ENCODE assay signal across 23 cellular contexts in genomic region chr10:60537697-60538096, GRCh38.
DNase-seq lines count a peak whose midpoint lies in the region; ATAC-seq, FAIRE-seq and TF ChIP-seq lines count a peak whose summit lies in the region.
"Had no signal": no experiment of that assay in that cellular context is flagged by ENCODE, and none has a peak within 500 bp of the region (broad histone marks: within the 10 kb centered on the region; RNA-seq: fewer than 3 reads in every experiment).

No MANE protein-coding gene starts in this region.

- peaks cover 12% of the 10 kb centered on the region for H3K9me3 Mint-ChIP-seq in activated CD4-positive, alpha-beta T cell treated with anti-CD3 and anti-CD28 coated beads, Interleukin-2, amount 10 ng/mL, durations not matched to agents 24 days and 14 days
- H3K9me3 Mint-ChIP-seq in naive thymus-derived CD8-positive, alpha-beta T cell, result no peaks in the 10 kb centered on the region
- H3K9me3 Mint-ChIP-seq: activated naive CD4-positive, alpha-beta T cell treated with anti-CD3 and anti-CD28 coated beads for 36 hours; CD14-positive monocyte; natural killer cell treated with Interleukin-12 subunit alpha and Interleukin-12 subunit beta and Interleukin-15 and Interleukin-18, amount 100 ng/mL, for 72 hours had no signal

- ATAC-seq in HG03139 (IDR thresholded peaks at IDR 0.05; ENCODE audit: unreplicated experiment), result no peak
- ATAC-seq in naive thymus-derived CD8-positive, alpha-beta T cell, result no peak
- ATAC-seq: body of pancreas had no signal

- peaks cover 39% of the 10 kb centered on the region for H3K4me1 Mint-ChIP-seq in activated CD4-positive, alpha-beta T cell treated with anti-CD3 and anti-CD28 coated beads, Interleukin-2, amount 10 ng/mL, durations not matched to agents 24 days and 14 days
- peaks cover 0 to 2% (median 0%) of the 10 kb centered on the region in 4 donors for H3K4me1 Mint-ChIP-seq in naive thymus-derived CD8-positive, alpha-beta T cell

- POLR2A ChIA-PET in naive thymus-derived CD8-positive, alpha-beta T cell (lab: Charles Lee), result no interaction called here

- H3K4me1 ChIP-seq in small intestine (ENCODE audit: control insufficient read depth in 2 of 2, insufficient read depth in 1 of 2, low read depth in 1 of 2, low read length in 1 of 2), result no peaks in the 10 kb centered on the region
- H3K4me1 ChIP-seq: body of pancreas, upper lobe of left lung had no signal

- H3K36me3 ChIP-seq in small intestine (ENCODE audit: control insufficient read depth in 2 of 2, insufficient read depth in 2 of 2, low read length in 2 of 2), result no peaks in the 10 kb centered on the region
- H3K36me3 ChIP-seq: upper lobe of left lung had no signal

- in situ Hi-C loops in astrocyte of the spinal cord (cut with HindIII; ENCODE audit: low sequenced_read_pairs), result no loop called here

- H3K9me3 ChIP-seq in small intestine (ENCODE audit: control insufficient read depth, low read depth), result no peaks in the 10 kb centered on the region
- H3K9me3 ChIP-seq: body of pancreas, upper lobe of left lung had no signal

- no peak overlapping the region for H3K27ac ChIP-seq in small intestine (ENCODE audit: low read depth in 1 of 2, low read length in 1 of 2)
- H3K27ac ChIP-seq: body of pancreas, coronary artery, RWPE1, upper lobe of left lung had no signal

- WGBS in small intestine, 3 donors, result 70 to 86% (median 73%) methylated on average over 1 of the region's 1 CpG

- H3K27me3 Mint-ChIP-seq in activated CD4-positive, alpha-beta T cell treated with anti-CD3 and anti-CD28 coated beads, Interleukin-2, amount 10 ng/mL, durations not matched to agents 24 days and 14 days, result no peaks in the 10 kb centered on the region
- no peaks in the 10 kb centered on the region for H3K27me3 Mint-ChIP-seq in naive thymus-derived CD8-positive, alpha-beta T cell
- H3K27me3 Mint-ChIP-seq: natural killer cell treated with Interleukin-12 subunit alpha and Interleukin-12 subunit beta and Interleukin-15 and Interleukin-18, amount 100 ng/mL, for 72 hours had no signal

- peak; percentile 41 for FAIRE-seq in small intestine (lab: Jason Lieb, UNC)
- FAIRE-seq: TTC549 had no signal

- no peak overlapping the region for H3K4me3 Mint-ChIP-seq in activated CD4-positive, alpha-beta T cell treated with anti-CD3 and anti-CD28 coated beads, Interleukin-2, amount 10 ng/mL, durations not matched to agents 24 days and 14 days
- no peak overlapping the region for H3K4me3 Mint-ChIP-seq in naive thymus-derived CD8-positive, alpha-beta T cell
- H3K4me3 Mint-ChIP-seq: activated naive CD4-positive, alpha-beta T cell treated with anti-CD3 and anti-CD28 coated beads for 36 hours; CD14-positive monocyte; natural killer cell treated with Interleukin-12 subunit alpha and Interleukin-12 subunit beta and Interleukin-15 and Interleukin-18, amount 100 ng/mL, for 72 hours had no signal

- H3K27ac Mint-ChIP-seq in activated CD4-positive, alpha-beta T cell treated with anti-CD3 and anti-CD28 coated beads, Interleukin-2, amount 10 ng/mL, durations not matched to agents 24 days and 14 days, result peak overlapping the region; percentile 68
- no peak overlapping the region for H3K27ac Mint-ChIP-seq in naive thymus-derived CD8-positive, alpha-beta T cell
- H3K27ac Mint-ChIP-seq: activated naive CD4-positive, alpha-beta T cell treated with anti-CD3 and anti-CD28 coated beads for 36 hours; CD14-positive monocyte had no signal

- no peak for DNase-seq in activated CD4-positive, alpha-beta T cell treated with anti-CD3 and anti-CD28 coated beads, Interleukin-2, amount 10 ng/mL, durations not matched to agents 24 days and 14 days
- DNase-seq in activated CD4-positive, alpha-beta T cell treated with anti-CD3 and anti-CD28 coated beads, Interleukin-2, amount 50 U/mL, for 1 hour, result no peak
- DNase-seq in LoVo (ENCODE audit: low spot score) (peak; percentile 14), astrocyte of the spinal cord (ENCODE audit: low read depth, low spot score) (peak; percentile 22), small intestine (no peak), NCI-H345 treated with DMSO at 0.1 percent for 48 hours (lab: John Stamatoyannopoulos, UW; ENCODE audit: unreplicated experiment) (no peak)
- DNase-seq in naive thymus-derived CD8-positive, alpha-beta T cell, result no peak
- DNase-seq: activated CD4-positive, alpha-beta T cell treated with anti-CD3 and anti-CD28 coated beads for 48 hours; activated naive CD4-positive, alpha-beta T cell treated with anti-CD3 and anti-CD28 coated beads for 36 hours; body of pancreas; DND-41; hypothalamus; NCI-H1930; NCI-H446; stimulated activated CD4-positive, alpha-beta T cell treated with anti-CD3 and anti-CD28 coated beads, Interleukin-2, amount 100 ng/mL, for 24 hours; SW 1271; upper lobe of left lung had no signal

- TF ChIP-seq CTCF in astrocyte of the spinal cord (IDR thresholded peaks at IDR 0.05; ENCODE audit: low read depth, low read length), result no peak

- H3K36me3 Mint-ChIP-seq in activated CD4-positive, alpha-beta T cell treated with anti-CD3 and anti-CD28 coated beads, Interleukin-2, amount 10 ng/mL, durations not matched to agents 24 days and 14 days (ENCODE audit: low read depth), result peaks cover 12% of the 10 kb centered on the region
- H3K36me3 Mint-ChIP-seq in naive thymus-derived CD8-positive, alpha-beta T cell, result peaks cover 0 to 2% (median 0%) of the 10 kb centered on the region in 3 donors
- H3K36me3 Mint-ChIP-seq: CD14-positive monocyte; natural killer cell treated with Interleukin-12 subunit alpha and Interleukin-12 subunit beta and Interleukin-15 and Interleukin-18, amount 100 ng/mL, for 72 hours had no signal

- no peaks in the 10 kb centered on the region for H3K27me3 ChIP-seq in small intestine (ENCODE audit: control insufficient read depth in 2 of 2, insufficient read depth in 2 of 2, low read length in 2 of 2)
- H3K27me3 ChIP-seq: body of pancreas, upper lobe of left lung had no signal

- H3K4me3 ChIP-seq in astrocyte of the spinal cord (ENCODE audit: low read depth, low read length), result no peak overlapping the region
- no peak overlapping the region for H3K4me3 ChIP-seq in small intestine (ENCODE audit: low read depth in 1 of 2, low read length in 2 of 2)
- H3K4me3 ChIP-seq: body of pancreas, coronary artery, upper lobe of left lung had no signal

- intact Hi-C loops in activated CD4-positive, alpha-beta T cell treated with anti-CD3 and anti-CD28 coated beads, Interleukin-2, amount 10 ng/mL, durations not matched to agents 24 days and 14 days (cut with micrococcal nuclease), result loop anchor here (1.0 to 10.0 kb wide), 7 partner anchors 36 to 657 kb away; partner anchors contain the start of gene CDK1

Comparison
In these comparisons a context has a peak if more than half of its experiments do, and no peak if none do; other contexts are left out.
1. DNase-seq: peak in LoVo (single experiment) and astrocyte of the spinal cord (single experiment); none in activated CD4-positive, alpha-beta T cell treated with anti-CD3 and anti-CD28 coated beads, Interleukin-2, amount 10 ng/mL, durations not matched to agents 24 days and 14 days (single experiment), activated CD4-positive, alpha-beta T cell treated with anti-CD3 and anti-CD28 coated beads, Interleukin-2, amount 50 U/mL, for 1 hour (single experiment), small intestine (single experiment), naive thymus-derived CD8-positive, alpha-beta T cell (0 of 10) and NCI-H345 treated with DMSO at 0.1 percent for 48 hours (single experiment).